Comparison of ENCODE assay signal across 12 cellular contexts in genomic region chr9:112078432-112078831, GRCh38.
DNase-seq lines count a peak whose midpoint lies in the region; ATAC-seq, FAIRE-seq and TF ChIP-seq lines count a peak whose summit lies in the region.
"Had no signal": no experiment of that assay in that cellular context is flagged by ENCODE, and none has a peak within 500 bp of the region (broad histone marks: within the 10 kb centered on the region; RNA-seq: fewer than 3 reads in every experiment).

No MANE protein-coding gene starts in this region.

- DNase-seq in GM12892 (ENCODE audit: insufficient read length) (no peak), dermis blood vessel endothelial cell (peak; percentile 79), ACHN (no peak), foreskin melanocyte (no peak), RCC 7860 (ENCODE audit: low spot score) (no peak)
- no peak for DNase-seq in stimulated activated CD4-positive, alpha-beta T cell treated with anti-CD3 and anti-CD28 coated beads, Interleukin-4, amount 100 ng/mL, for 1 hour
- DNase-seq: activated CD8-positive, alpha-beta T cell treated with anti-CD3 and anti-CD28 coated beads for 36 hours; NCI-H2171; stimulated activated naive CD8-positive, alpha-beta T cell treated with anti-CD3 and anti-CD28 coated beads, Interleukin-15, Interleukin-2, amounts not matched to agents 100 U/mL and 50 U/mL, for 24 hours had no signal

- ATAC-seq in GM21528 (IDR thresholded peaks at IDR 0.05; ENCODE audit: low FRiP score, unreplicated experiment) (peak; percentile 49), HG03521 (IDR thresholded peaks at IDR 0.05; ENCODE audit: unreplicated experiment) (peak; percentile 49)
- ATAC-seq: activated CD8-positive, alpha-beta T cell treated with anti-CD3 and anti-CD28 coated beads for 36 hours; stimulated activated naive CD8-positive, alpha-beta T cell treated with anti-CD3 and anti-CD28 coated beads, Interleukin-15, Interleukin-2, amounts not matched to agents 100 U/mL and 50 U/mL, for 24 hours had no signal

- no peak for TF ChIP-seq POLR2A in GM12892 (IDR thresholded peaks at IDR 0.05; ENCODE audit: low read depth, low read length)

- FAIRE-seq in GM12892 (lab: Jason Lieb, UNC) (peak; percentile 36), RCC 7860 (lab: Jason Lieb, UNC) (no peak)
- FAIRE-seq: H54 had no signal

- in situ Hi-C loops in ACHN (cut with HindIII; ENCODE audit: low pct_ligation_motif_present, low pct_unique_long_range_greater_than_20kb, low sequenced_read_pairs) = no loop called here
